Comparison of ENCODE assay signal across 15 cellular contexts in genomic region chr11:92556435-92556834, GRCh38.
DNase-seq lines count a peak whose midpoint lies in the region; ATAC-seq and TF ChIP-seq lines count a peak whose summit lies in the region.
"Had no signal": no experiment of that assay in that cellular context is flagged by ENCODE, and none has a peak within 500 bp of the region (broad histone marks: within the 10 kb centered on the region; RNA-seq: fewer than 3 reads in every experiment).

No MANE protein-coding gene starts in this region.

- H3K56ac ChIP-seq in H9 (ENCODE audit: insufficient read length, low read depth, low read length): no peak overlapping the region

- H2BK5ac ChIP-seq in H9 (ENCODE audit: insufficient read length, low read length): no peak overlapping the region

- no peaks in the 10 kb centered on the region for H3K23me2 ChIP-seq in H9 (ENCODE audit: insufficient read length, low read depth, low read length, poor library complexity, severe bottlenecking)

- no peak overlapping the region for H4K8ac ChIP-seq in H9 (replicated peaks; ENCODE audit: insufficient read length, low read depth, low read length)

- H3K18ac ChIP-seq in H9 (ENCODE audit: insufficient read length, low read depth, low read length): no peak overlapping the region

- DNase-seq in ACHN (peak; percentile 2), amniotic epithelial cell (ENCODE audit: low read depth) (peak; percentile 1), glomerular visceral epithelial cell (ENCODE audit: extremely low spot score) (peak; percentile 15), H9 (no peak), NCI-H2107 (lab: John Stamatoyannopoulos, UW) (no peak)
- no peak for DNase-seq in activated CD4-positive, alpha-beta T cell treated with anti-CD3 and anti-CD28 coated beads for 48 hours
- DNase-seq: activated naive CD4-positive, alpha-beta T cell treated with anti-CD3 and anti-CD28 coated beads, Interleukin-2, amount 10 ng/mL, durations not matched to agents 7 days and 5 days; colonic mucosa; DMS153; midbrain; NCI-H446 treated with DMSO at 0.1 percent for 48 hours; posterior cingulate gyrus; upper lobe of right lung had no signal

- no peak for TF ChIP-seq RAD21 in Ishikawa (IDR thresholded peaks at IDR 0.05; ENCODE audit: low read depth)

- peaks cover 0 to 4% (median 1%) of the 10 kb centered on the region in 3 experiments; a peak in 2 of 7 replicates for H3K36me3 Mint-ChIP-seq in H9 (ENCODE audit: insufficient read depth in 1 of 3, low read depth in 3 of 3)
- H3K36me3 Mint-ChIP-seq: activated naive CD4-positive, alpha-beta T cell treated with anti-CD3 and anti-CD28 coated beads, Interleukin-2, amount 10 ng/mL, durations not matched to agents 7 days and 5 days had no signal

- no peak overlapping the region for H3K9ac ChIP-seq in H9 (ENCODE audit: extremely low read depth, insufficient read length, low read length)

- H4K20me1 ChIP-seq in H9 (ENCODE audit: control insufficient read depth, insufficient read depth, insufficient read length): no peaks in the 10 kb centered on the region

- TF ChIP-seq CTCF in H9 (conservative IDR thresholded peaks at IDR 0.05): no peak

- H4K5ac ChIP-seq in H9 (ENCODE audit: insufficient read length, low read depth, low read length): no peak overlapping the region

- no peak overlapping the region for H4K91ac ChIP-seq in H9 (ENCODE audit: insufficient read length, low read depth, low read length)

- H3K9me3 ChIP-seq in H9 (ENCODE audit: control insufficient read depth, low read depth, low read length): no peaks in the 10 kb centered on the region
- H3K9me3 ChIP-seq: colonic mucosa, upper lobe of right lung had no signal

- H2BK15ac ChIP-seq in H9 (ENCODE audit: low read depth, low read length): no peak overlapping the region

- H3K27ac Mint-ChIP-seq in H9: no peak overlapping the region
- H3K27ac Mint-ChIP-seq: activated naive CD4-positive, alpha-beta T cell treated with anti-CD3 and anti-CD28 coated beads, Interleukin-2, amount 10 ng/mL, durations not matched to agents 7 days and 5 days had no signal

- no peak overlapping the region for H2BK20ac ChIP-seq in H9 (ENCODE audit: low read depth, low read length, poor library complexity, severe bottlenecking)

- ATAC-seq in HG03175 (IDR thresholded peaks at IDR 0.05; ENCODE audit: unreplicated experiment): no peak
- ATAC-seq: upper lobe of right lung had no signal

- H2AK5ac ChIP-seq in H9 (ENCODE audit: insufficient read length, low read length): no peak overlapping the region

- no peak overlapping the region for H3K14ac ChIP-seq in H9 (ENCODE audit: insufficient read depth, low read length)

- H3T11ph ChIP-seq in H9 (ENCODE audit: low read length): no peak overlapping the region

- peaks cover 4 to 7% of the 10 kb centered on the region in 2 experiments for H3K4me1 Mint-ChIP-seq in H9
- H3K4me1 Mint-ChIP-seq: activated naive CD4-positive, alpha-beta T cell treated with anti-CD3 and anti-CD28 coated beads, Interleukin-2, amount 10 ng/mL, durations not matched to agents 7 days and 5 days had no signal

- no peak overlapping the region for H3K23ac ChIP-seq in H9 (ENCODE audit: insufficient read length, low read depth, low read length)

- no peaks in the 10 kb centered on the region for H3K27me3 Mint-ChIP-seq in H9 (ENCODE audit: low read depth)
- H3K27me3 Mint-ChIP-seq: activated naive CD4-positive, alpha-beta T cell treated with anti-CD3 and anti-CD28 coated beads, Interleukin-2, amount 10 ng/mL, durations not matched to agents 7 days and 5 days had no signal

- TF ChIP-seq EP300 in Ishikawa (IDR thresholded peaks at IDR 0.05; ENCODE audit: borderline replicate concordance): no peak

- H2BK12ac ChIP-seq in H9 (ENCODE audit: insufficient read length, low read depth, low read length): no peak overlapping the region

- in situ Hi-C loops in ACHN (cut with HindIII; ENCODE audit: low pct_ligation_motif_present, low pct_unique_long_range_greater_than_20kb, low sequenced_read_pairs): no loop called here

- no peaks in the 10 kb centered on the region for H3K79me1 ChIP-seq in H9 (ENCODE audit: insufficient read depth, low read depth, low read length, poor library complexity, severe bottlenecking)

- no peak overlapping the region for H3K4me2 ChIP-seq in H9 (ENCODE audit: insufficient read depth, insufficient read length, low read length)

- no peak overlapping the region for H3K4me3 Mint-ChIP-seq in H9
- H3K4me3 Mint-ChIP-seq: activated naive CD4-positive, alpha-beta T cell treated with anti-CD3 and anti-CD28 coated beads, Interleukin-2, amount 10 ng/mL, durations not matched to agents 7 days and 5 days had no signal

- H3K27me3 ChIP-seq in H9 (ENCODE audit: insufficient read depth, low read length): no peaks in the 10 kb centered on the region
- H3K27me3 ChIP-seq: colonic mucosa, upper lobe of right lung had no signal

- no CpG with 5 or more reads among the region's 4 CpGs for WGBS in H9 (ENCODE audit: extremely low coverage, insufficient read length, low lambda C conversion rate)

- H3K27ac ChIP-seq in H9 (ENCODE audit: insufficient read length, low read depth, low read length): no peak overlapping the region
- H3K27ac ChIP-seq: colonic mucosa, upper lobe of right lung had no signal

- no peak overlapping the region for H2AFZ ChIP-seq in H9 (ENCODE audit: low read length)

- H3K9me3 Mint-ChIP-seq in H9: no peaks in the 10 kb centered on the region; a peak in 1 of 5 replicates
- H3K9me3 Mint-ChIP-seq: activated naive CD4-positive, alpha-beta T cell treated with anti-CD3 and anti-CD28 coated beads, Interleukin-2, amount 10 ng/mL, durations not matched to agents 7 days and 5 days had no signal

- no peak overlapping the region for H3K4ac ChIP-seq in H9 (ENCODE audit: low read depth, low read length)

- H2BK120ac ChIP-seq in H9 (ENCODE audit: low read depth, low read length, poor library complexity, severe bottlenecking): no peak overlapping the region

- H3K4me1 ChIP-seq in H9 (ENCODE audit: insufficient read depth, low read length): no peaks in the 10 kb centered on the region
- H3K4me1 ChIP-seq: colonic mucosa, upper lobe of right lung had no signal

- no peaks in the 10 kb centered on the region; the same call in 1 of the 2 replicates for H3K79me2 ChIP-seq in H9 (ENCODE audit: insufficient read depth, low read length)

TF ChIP-seq in Ishikawa, 13 proteins besides CTCF, POLR2A, EP300 and RAD21:
- TF ChIP-seq YY1 (IDR thresholded peaks at IDR 0.05; ENCODE audit: low read depth) (no peak), REST (IDR thresholded peaks at IDR 0.05; ENCODE audit: low read depth) (peak; percentile 81)

Comparison
In these comparisons a context has a peak if more than half of its experiments do, and no peak if none do; other contexts are left out.
1. DNase-seq: peak in ACHN (single experiment), amniotic epithelial cell (single experiment) and glomerular visceral epithelial cell (single experiment); none in H9 (single experiment), NCI-H2107 (single experiment) and activated CD4-positive, alpha-beta T cell treated with anti-CD3 and anti-CD28 coated beads for 48 hours (single experiment).